ENCODE assay signal across 23 cellular contexts in the genomic region with DNA sequence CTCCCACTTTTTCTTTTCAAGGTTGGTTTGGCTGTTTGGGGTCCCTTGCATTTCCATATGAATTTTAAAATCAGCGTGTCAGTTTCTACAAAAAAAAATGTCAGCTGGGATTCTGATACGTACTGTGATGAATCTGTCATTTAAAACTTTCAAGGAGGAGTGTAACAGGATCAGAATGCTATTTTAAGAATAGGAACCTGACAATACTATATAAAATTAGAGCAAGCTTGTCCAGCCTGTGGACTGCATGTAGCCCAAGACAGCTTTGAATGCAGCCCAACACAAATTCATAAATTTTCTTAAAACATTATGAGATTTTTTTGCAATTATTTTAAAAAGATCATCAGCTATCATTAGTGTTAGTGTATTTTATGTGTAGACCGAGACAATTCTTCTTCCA.
"Had no signal": no experiment of that assay in that cellular context is flagged by ENCODE, and none has a peak within 500 bp of the region (broad histone marks: within the 10 kb centered on the region; RNA-seq: fewer than 3 reads in every experiment).

No MANE protein-coding gene starts in this region.

- FAIRE-seq: frontal cortex, islet of Langerhans had no signal

- DNase-seq: cerebellar nuclear complex; dorsolateral prefrontal cortex; effector CD4-positive, alpha-beta T cell; head of caudate nucleus; hippocampal formation; mammary epithelial cell; mesendoderm; midbrain; naive thymus-derived CD4-positive, alpha-beta T cell; nucleus accumbens; posterior cingulate gyrus; retina; stimulated activated CD4-positive, alpha-beta T cell treated with anti-CD3 and anti-CD28 coated beads, Interleukin-2, amount 100 ng/mL, for 24 hours; stimulated activated CD4-positive, alpha-beta T cell treated with anti-CD3 and anti-CD28 coated beads, Interleukin-4, amount 100 ng/mL, for 24 hours; stimulated activated naive CD4-positive, alpha-beta T cell treated with Interleukin-2 at 50 U/mL for 16 hours; stomach; thyroid gland; trophoblast cell had no signal

- H3K36me3 ChIP-seq: thyroid gland, vagina had no signal

- H3K4me1 ChIP-seq: stomach, thyroid gland, vagina had no signal

- H3K4me3 ChIP-seq: dorsolateral prefrontal cortex, stomach, thyroid gland, vagina had no signal

- H3K27me3 ChIP-seq: stomach, thyroid gland, vagina had no signal

- H3K9me3 ChIP-seq: stomach, thyroid gland, vagina had no signal

- ATAC-seq: naive thymus-derived CD4-positive, alpha-beta T cell; sciatic nerve; stimulated activated effector memory CD8-positive, alpha-beta T cell treated with anti-CD3 and anti-CD28 coated beads, Interleukin-12 subunit alpha, Interleukin-12 subunit beta, amount 100 ng/mL, for 72 hours had no signal

- H3K27ac ChIP-seq: dorsolateral prefrontal cortex, stomach, thyroid gland, vagina had no signal
